In the genomic region with DNA sequence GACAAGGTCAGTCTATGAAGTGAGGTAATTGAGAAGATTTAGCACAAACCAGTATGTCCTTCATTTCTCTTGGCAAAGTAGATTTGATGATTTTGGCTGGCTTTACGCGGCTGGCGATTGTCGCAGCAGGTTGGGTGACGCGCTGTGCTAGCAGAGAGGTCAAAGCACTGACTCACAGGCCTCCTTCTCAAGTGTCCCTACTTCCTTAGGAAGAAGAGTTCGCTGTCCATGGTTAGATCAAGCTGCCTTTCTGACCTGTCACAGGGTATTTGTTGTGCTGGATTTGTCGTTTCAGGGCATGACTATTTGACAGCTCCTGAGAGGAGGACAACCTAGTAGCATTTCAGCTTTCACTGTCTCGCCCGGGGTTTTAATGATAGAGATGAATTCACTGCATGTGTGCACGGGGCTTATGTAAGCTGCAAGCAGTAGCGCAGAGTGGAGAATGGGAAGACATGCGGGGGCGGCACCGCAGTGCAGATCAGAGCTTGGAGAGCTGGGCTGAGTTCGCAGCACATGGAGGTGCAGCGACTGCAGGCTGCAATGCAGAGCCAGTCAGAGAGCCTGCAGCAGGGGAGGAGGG, we compare ENCODE assay signal across 10 cellular contexts. TPM values are rescaled to one million over a fixed set of nuclear protein-coding genes. Genes with fewer than 3 reads are reported as not detected.
DNase-seq lines count a peak whose midpoint lies in the region; ATAC-seq, FAIRE-seq and TF ChIP-seq lines count a peak whose summit lies in the region.
"Had no signal": no experiment of that assay in that cellular context is flagged by ENCODE, and none has a peak within 500 bp of the region (broad histone marks: within the 10 kb centered on the region; RNA-seq: fewer than 3 reads in every experiment).

No MANE protein-coding gene starts in this region.

- H4K20me1 ChIP-seq in K562 (replicated peaks; ENCODE audit: control insufficient read depth, insufficient read depth, low read length) = no peaks in the 10 kb centered on the region

- H3K27ac ChIP-seq in K562 (ENCODE audit: extremely low read depth, low read depth, low read length) = no peak overlapping the region
- H3K27ac ChIP-seq in heart right ventricle = peak overlapping the region in 7 of 10 donors; percentile 37 to 64 (median 44)
- H3K27ac ChIP-seq in trophoblast cell (ENCODE audit: low read depth, low read length) = no peak overlapping the region
- H3K27ac ChIP-seq: C4-2B had no signal

- BruUV-seq in K562 (replicated peaks; lab: Mats Ljungman, UMichigan) = no TSS peak

- H3K4ac ChIP-seq in trophoblast cell (ENCODE audit: low read depth, low read length) = no peak overlapping the region

- H3K36me3 ChIP-seq in K562 (ENCODE audit: control insufficient read depth, insufficient read depth, low read length) = no peaks in the 10 kb centered on the region
- H3K36me3 ChIP-seq in heart right ventricle = no peaks in the 10 kb centered on the region
- no peaks in the 10 kb centered on the region for H3K36me3 ChIP-seq in trophoblast cell (ENCODE audit: control insufficient read depth in 1 of 2, insufficient read depth in 2 of 2, low read length in 2 of 2)

- H4K12ac ChIP-seq in trophoblast cell (ENCODE audit: low read depth, low read length) = no peak overlapping the region

- 3% methylated on average over 17 of the region's 17 CpGs for WGBS in K562 (ENCODE audit: insufficient coverage, low coverage, missing lambda C conversion rate)
- 49 to 55% methylated on average over 17 of the region's 17 CpGs for WGBS in heart right ventricle, 2 donors
- no CpG with 5 or more reads among the region's 17 CpGs for WGBS in trophoblast cell (ENCODE audit: extremely low coverage, insufficient coverage, insufficient read length)

- no peak overlapping the region for H2BK120ac ChIP-seq in trophoblast cell (ENCODE audit: insufficient read depth, low read length, poor library complexity)

- H3K4me3 ChIP-seq in K562 (no peak overlapping the region), heart right ventricle (peak overlapping the region in 1 of 10 donors; percentile 9), trophoblast cell (ENCODE audit: low read depth, low read length) (no peak overlapping the region)

- FAIRE-seq in K562 (lab: Jason Lieb, UNC) = peak; percentile 35
- no peak for FAIRE-seq in HTR-8/SVneo (lab: Jason Lieb, UNC)

- peak overlapping the region; percentile 9 for H4K91ac ChIP-seq in trophoblast cell (ENCODE audit: low read depth, low read length)

- H3K9ac ChIP-seq in K562 (ENCODE audit: insufficient read depth in 1 of 2, low read depth in 2 of 2, low read length in 2 of 2) (no peak overlapping the region), trophoblast cell (ENCODE audit: low read length) (no peak overlapping the region)

- no peak overlapping the region for H3K14ac ChIP-seq in trophoblast cell (ENCODE audit: low read length)

- H3K79me1 ChIP-seq in trophoblast cell (ENCODE audit: low read length) = peaks cover 7% of the 10 kb centered on the region

- H3K79me2 ChIP-seq in K562 (ENCODE audit: control insufficient read depth, insufficient read depth, low read length) = no peaks in the 10 kb centered on the region
- H3K79me2 ChIP-seq in trophoblast cell (ENCODE audit: control insufficient read depth, insufficient read depth, low read length, poor library complexity) = no peaks in the 10 kb centered on the region

- H2BK5ac ChIP-seq in trophoblast cell (ENCODE audit: low read depth, low read length, poor library complexity) = no peak overlapping the region

- H3K9me1 ChIP-seq in K562 (ENCODE audit: control insufficient read depth, insufficient read depth, low read length) = no peaks in the 10 kb centered on the region

- no peak for TF ChIP-seq RAD21 in K562 (CRISPR knock-in tag; conservative IDR thresholded peaks at IDR 0.05 in 1 of 2, IDR thresholded peaks at IDR 0.05 in 1 of 2)

- CTCF ChIA-PET in K562 (lab: Yijun Ruan, JAX; ENCODE audit: low intra/inter-chr PET ratio) = no interaction called here

- H3K9me3 ChIP-seq in K562 (replicated peaks; ENCODE audit: control insufficient read depth, insufficient read depth, low read depth, low read length) = no peaks in the 10 kb centered on the region
- H3K9me3 ChIP-seq in heart right ventricle = no peaks in the 10 kb centered on the region
- H3K9me3 ChIP-seq in trophoblast cell (ENCODE audit: insufficient read depth, low read depth, low read length) = no peaks in the 10 kb centered on the region

- no peak overlapping the region for H4K8ac ChIP-seq in trophoblast cell (ENCODE audit: low read depth, low read length)

- H2BK12ac ChIP-seq in trophoblast cell (ENCODE audit: low read length) = no peak overlapping the region

- ATAC-seq in K562 (peak; percentile 68), heart right ventricle (peak; percentile 39 to 70 (median 64)), GM21390 (IDR thresholded peaks at IDR 0.05; ENCODE audit: unreplicated experiment) (no peak), GM21528 (IDR thresholded peaks at IDR 0.05; ENCODE audit: low FRiP score, unreplicated experiment) (no peak)

- H3K4me2 ChIP-seq in K562 (ENCODE audit: insufficient read depth, low read length) (no peak overlapping the region; the same call in 1 of the 2 replicates), trophoblast cell (ENCODE audit: low read length) (no peak overlapping the region)

- TF ChIP-seq POLR2A in K562 (conservative IDR thresholded peaks at IDR 0.05) = no peak

- no peak overlapping the region for H2AFZ ChIP-seq in K562 (ENCODE audit: low read depth, low read length)
- no peak overlapping the region for H2AFZ ChIP-seq in trophoblast cell (ENCODE audit: insufficient read depth, low read length, poor library complexity)

- intact Hi-C loops in K562 (cut with micrococcal nuclease) (no loop called here), heart right ventricle (cut with DNase I) (loop anchor here in 5 of 10 donors (2.0 to 10.0 kb wide), 6 partner anchors 498 to 936 kb away; a partner anchor contains a TSS)

- TF ChIP-seq EP300 in K562 (IDR thresholded peaks at IDR 0.05; ENCODE audit: low read length) = no peak

- peaks cover 0 to 5% of the 10 kb centered on the region in 2 experiments; a peak in 2 of 5 replicates for H3K4me1 ChIP-seq in K562 (replicated peaks in 1 of 2; ENCODE audit: control insufficient read depth in 2 of 2, insufficient read depth in 2 of 2, low read length in 2 of 2)
- peaks cover 3 to 34% (median 23%) of the 10 kb centered on the region in 9 donors for H3K4me1 ChIP-seq in heart right ventricle
- peaks cover 7 to 17% of the 10 kb centered on the region in 2 experiments for H3K4me1 ChIP-seq in trophoblast cell (ENCODE audit: control insufficient read depth in 1 of 2, insufficient read depth in 2 of 2, low read length in 2 of 2)

- in situ Hi-C loops in K562 (cut with MboI) = loop anchor here (25.0 kb wide), 1 partner anchor 753 kb away; a partner anchor contains a TSS

- TF ChIP-seq CTCF in K562 (IDR thresholded peaks at IDR 0.05 in 2 of 3, conservative IDR thresholded peaks at IDR 0.05 in 1 of 3; ENCODE audit: insufficient read depth in 2 of 3, low read depth in 1 of 3, low read length in 3 of 3) = no peak
- TF ChIP-seq CTCF in heart right ventricle (IDR thresholded peaks at IDR 0.05) = no peak

- POLR2A ChIA-PET in K562 (lab: Yijun Ruan, JAX) = interaction anchor here (0.6 to 1.1 kb wide), 2 partner anchors 8 to 537 kb away, joined by 3 read pairs; no protein-coding TSS in a partner anchor

- DNase-seq in EH (ENCODE audit: low read depth) (peak; percentile 15), K562 (ENCODE audit: extremely low read depth in 1 of 4, low spot score in 3 of 4) (peak in 1 of 4 experiments; percentile 19), heart right ventricle (peak; percentile 27 to 50), trophoblast cell (peak; percentile 67 to 70), HTR-8/SVneo (ENCODE audit: insufficient read length, low spot score) (no peak), NCI-H345 treated with DMSO at 0.1 percent for 48 hours (lab: John Stamatoyannopoulos, UW; ENCODE audit: unreplicated experiment) (no peak)
- DNase-seq: NCI-H1105 had no signal

- H3K27me3 ChIP-seq in K562 (ENCODE audit: control insufficient read depth in 2 of 2, insufficient read depth in 2 of 2, low read length in 2 of 2) (peaks cover 9 to 23% of the 10 kb centered on the region in 2 experiments; a peak in 4 of 5 replicates), heart right ventricle (no peaks in the 10 kb centered on the region), trophoblast cell (ENCODE audit: insufficient read depth, low read length) (no peaks in the 10 kb centered on the region)

- H3K18ac ChIP-seq in trophoblast cell (ENCODE audit: low read length) = no peak overlapping the region

- no peak overlapping the region for H2AK5ac ChIP-seq in trophoblast cell (ENCODE audit: low read length)

- H3K23ac ChIP-seq in trophoblast cell (ENCODE audit: low read length) = no peak overlapping the region

TF ChIP-seq in K562, 482 proteins besides CTCF, POLR2A, EP300 and RAD21 (continues in another document):
- TF ChIP-seq MIER1 (IDR thresholded peaks at IDR 0.05; ENCODE audit: low read depth) (peak; percentile 76; the same call in 1 of the 2 replicates), FOSL1 (tag; conservative IDR thresholded peaks at IDR 0.05) (0 out of 2 replicates have a peak, but pooled peaks have one; percentile 27), ZNF354B (CRISPR knock-in tag; IDR thresholded peaks at IDR 0.05) (no peak), ZZZ3 (IDR thresholded peaks at IDR 0.05) (no peak)

RNA-seq across cellular contexts. Expression of a gene that starts 32.8 kb away (rescaled TPM):
- total RNA-seq in K562 (2011; cell fraction: chromatin; rRNA removed; ENCODE audit: low replicate concordance) = not detected in 2 replicates
- total RNA-seq in K562 (2011; cell fraction: nucleolus; rRNA removed) = not detected in 2 replicates
- total RNA-seq in K562 (2011; cell fraction: nucleoplasm; rRNA removed) = 0.29 TPM in 1 of 2 replicates, not detected in the other
- total RNA-seq in K562 (2014; rRNA removed) = not detected in 2 replicates
- total RNA-seq in K562 (2014; rRNA removed; fragmentation: Illumina TruSeq; extraction: Trizol) = not detected in 2 replicates
- not detected in 2 replicates for total RNA-seq in K562 (2015; rRNA removed; fragmentation: Illumina TruSeq; extraction: Trizol)
- total RNA-seq in K562 (2021) = not detected in 2 replicates
- polyA plus RNA-seq in K562 (2011; rRNA removed) = not detected in 2 replicates
- polyA plus RNA-seq in K562 (2011; cell fraction: cytosol; rRNA removed) = not detected in 2 replicates
- 1.7 TPM in 1 of 2 replicates, not detected in the other for polyA plus RNA-seq in K562 (2011; cell fraction: nucleus; rRNA removed)
- 0.14 TPM in 1 of 2 replicates, not detected in the other for polyA plus RNA-seq in K562 (2012)
- polyA plus RNA-seq in K562 (2014; fragmentation: Illumina TruSeq; extraction: Trizol) = 0.09 TPM in 1 of 2 replicates, not detected in the other
- under 1 TPM; 0.06 TPM for polyA plus RNA-seq in K562 (2014; fragmentation: Nextera tagmentation; extraction: Ambion mirVana)
- not detected in 2 replicates for polyA plus RNA-seq in K562 (2014; rRNA removed)
- polyA minus RNA-seq in K562 (2011; rRNA and poly(A)+ RNA removed) = 0.18 TPM in 1 of 2 replicates, not detected in the other
- not detected in 2 replicates for polyA minus RNA-seq in K562 (2011; cell fraction: cytosol; rRNA and poly(A)+ RNA removed)
- not detected in 2 replicates for polyA minus RNA-seq in K562 (2011; cell fraction: nucleus; rRNA and poly(A)+ RNA removed)
- 1 to 10 TPM in 1 of 10 donors, under 1 TPM in 7, not detected in 2; 0.25 to 2.3 (median 0.41) TPM for total RNA-seq in heart right ventricle
- under 1 TPM; 0.07 to 0.22 TPM for polyA plus RNA-seq in heart right ventricle
- polyA plus RNA-seq in trophoblast cell (2013) = 0.04 and 0.11 TPM in 2 replicates

Comparison
In these comparisons a context has a peak if more than half of its experiments do, and no peak if none do; other contexts are left out.
1. DNase-seq: peak in EH (single experiment), heart right ventricle (2 of 2) and trophoblast cell (2 of 2); none in HTR-8/SVneo (single experiment) and NCI-H345 treated with DMSO at 0.1 percent for 48 hours (single experiment).
2. ATAC-seq: peak in K562 (single experiment) and heart right ventricle (8 of 8); none in GM21390 (single experiment) and GM21528 (single experiment).
3. H3K27ac ChIP-seq: peak in heart right ventricle (7 of 10); none in K562 (single experiment) and trophoblast cell (single experiment).